In genomic region chr1:211469938-211470529, GRCh38 we compare ENCODE assay signal across 8 cellular contexts. TPM values are rescaled to one million over a fixed set of nuclear protein-coding genes. Genes with fewer than 3 reads are reported as not detected.
DNase-seq lines count a peak whose midpoint lies in the region; ATAC-seq and TF ChIP-seq lines count a peak whose summit lies in the region.

No MANE protein-coding gene starts in this region.

- peaks cover 25% of the 10 kb centered on the region for H3F3A ChIP-seq in Loucy (ENCODE audit: low read depth)

- no peaks in the 10 kb centered on the region for H3K27me3 ChIP-seq in Loucy (ENCODE audit: insufficient read depth, low read length, poor library complexity, severe bottlenecking)
- peaks cover 9% of the 10 kb centered on the region; the same call in 1 of the 2 replicates for H3K27me3 ChIP-seq in SJSA1 (replicated peaks)
- no peaks in the 10 kb centered on the region for H3K27me3 ChIP-seq in gastrocnemius medialis

- H3K9me3 ChIP-seq in Loucy (ENCODE audit: insufficient read depth, low read depth, low read length), result peaks cover 7% of the 10 kb centered on the region; the same call in 1 of the 2 replicates
- no peaks in the 10 kb centered on the region for H3K9me3 ChIP-seq in SJSA1 (replicated peaks)
- no peaks in the 10 kb centered on the region for H3K9me3 ChIP-seq in gastrocnemius medialis

- peak; percentile 67 for TF ChIP-seq CTCF in Loucy (conservative IDR thresholded peaks at IDR 0.05; ENCODE audit: low read length)
- peak; percentile 37 to 75 (median 55) for TF ChIP-seq CTCF in gastrocnemius medialis (IDR thresholded peaks at IDR 0.05 in 4 of 5, conservative IDR thresholded peaks at IDR 0.05 in 1 of 5)

- in situ Hi-C loops in gastrocnemius medialis (cut with MboI; ENCODE audit: low sequenced_read_pairs in 4 of 4), result loop anchor here in 1 of 4 donors (10.0 kb wide), 1 partner anchor 145 kb away; the partner anchor contains the start of gene TRAF5

- DNase-seq in GM03348 (ENCODE audit: low spot score) (peak; percentile 88), SJSA1 (ENCODE audit: low read depth in 1 of 2, low spot score in 2 of 2) (peak; percentile 28 to 62), astrocyte of the hippocampus (ENCODE audit: low read depth, low spot score) (peak; percentile 83), iPS DF 19.7 (ENCODE audit: low read depth, low spot score) (peak; percentile 71), gastrocnemius medialis (peak; percentile 26 to 55), cortex of kidney (lab: John Stamatoyannopoulos, UW) (no peak)

- TF ChIP-seq POLR2A in gastrocnemius medialis (IDR thresholded peaks at IDR 0.05), result no peak

- H3K4me3 ChIP-seq in Loucy (ENCODE audit: low read length, poor library complexity, severe bottlenecking) (no peak overlapping the region), SJSA1 (no peak overlapping the region), gastrocnemius medialis (peak overlapping the region in 1 of 4 donors; percentile 34)

- intact Hi-C loops in gastrocnemius medialis (cut with DNase I; ENCODE audit: low total_unique reads), result loop anchor here (5.0 to 10.0 kb wide), 2 partner anchors 42 to 145 kb away; partner anchors contain the start of gene TRAF5

- H3K36me3 ChIP-seq in Loucy (ENCODE audit: insufficient read depth, low read length) (no peaks in the 10 kb centered on the region), SJSA1 (no peaks in the 10 kb centered on the region), gastrocnemius medialis (no peaks in the 10 kb centered on the region)

- ATAC-seq in gastrocnemius medialis, result peak; percentile 35 to 53
- ATAC-seq in GM21515 (IDR thresholded peaks at IDR 0.05; ENCODE audit: unreplicated experiment), result no peak

- H3K9me2 ChIP-seq in Loucy (replicated peaks; ENCODE audit: low read depth, low read length), result no peaks in the 10 kb centered on the region

- H3K27ac ChIP-seq in SJSA1, result no peak overlapping the region
- H3K27ac ChIP-seq in gastrocnemius medialis, result no peak overlapping the region

- no peaks in the 10 kb centered on the region for H3K79me2 ChIP-seq in Loucy (ENCODE audit: insufficient read depth, low read length)

- peak overlapping the region; percentile 56 for H3K4me2 ChIP-seq in Loucy (ENCODE audit: low read depth, low read length, poor library complexity, severe bottlenecking)

- peaks cover 68% of the 10 kb centered on the region for H3K4me1 ChIP-seq in Loucy (ENCODE audit: insufficient read depth, low read length, poor library complexity, severe bottlenecking)
- no peaks in the 10 kb centered on the region for H3K4me1 ChIP-seq in SJSA1 (replicated peaks)
- H3K4me1 ChIP-seq in gastrocnemius medialis, result peaks cover 8 to 16% of the 10 kb centered on the region in 2 donors

- H3K9ac ChIP-seq in Loucy (ENCODE audit: low read depth, low read length, poor library complexity, severe bottlenecking), result no peak overlapping the region

- no peaks in the 10 kb centered on the region for H4K20me1 ChIP-seq in Loucy (ENCODE audit: insufficient read depth, low read length, poor library complexity, severe bottlenecking)

- no peak overlapping the region for H2AFZ ChIP-seq in Loucy (ENCODE audit: low read length)

RNA-seq across cellular contexts. Expression of gene RD3, which starts 21.9 kb away (rescaled TPM):
- total RNA-seq in SJSA1 (2014; rRNA removed; shearing (Covaris generic)), result not detected in 2 replicates
- total RNA-seq in gastrocnemius medialis, result under 1 TPM in 1 of 4 donors, not detected in 3; 0.25 TPM
